Comparison of ENCODE assay signal across 11 cellular contexts in the genomic region with DNA sequence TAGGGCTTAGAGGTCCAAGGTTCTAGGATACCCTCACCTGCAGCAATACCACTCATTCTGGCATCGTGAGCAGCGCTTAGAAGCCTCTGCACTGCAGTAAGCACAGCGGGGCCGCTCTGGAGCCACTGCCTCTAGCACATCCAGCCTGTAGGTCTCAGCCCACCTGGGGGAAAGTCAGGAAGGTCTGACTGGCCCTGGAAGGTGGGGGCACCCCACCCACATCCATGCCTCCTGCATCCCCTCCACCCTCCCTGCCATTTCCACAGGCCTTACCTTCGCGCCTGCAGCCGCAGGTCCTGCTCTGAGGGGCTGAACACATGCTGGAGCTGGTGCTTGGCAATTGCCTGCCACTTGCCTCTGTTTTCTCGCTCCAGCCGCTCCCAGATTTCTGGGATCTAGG.
DNase-seq lines count a peak whose midpoint lies in the region; ATAC-seq lines count a peak whose summit lies in the region.
"Had no signal": no experiment of that assay in that cellular context is flagged by ENCODE, and none has a peak within 500 bp of the region (broad histone marks: within the 10 kb centered on the region; RNA-seq: fewer than 3 reads in every experiment).

No MANE protein-coding gene starts in this region.

- no peaks in the 10 kb centered on the region for H3K9me3 Mint-ChIP-seq in T-helper 2 cell treated with Interferon-gamma antibody and Interleukin-4, amounts not matched to agents 5 μg/mL and 100 μg/mL, for 36 hours
- H3K9me3 Mint-ChIP-seq in stimulated activated naive CD8-positive, alpha-beta T cell treated with anti-CD3 and anti-CD28 coated beads, Interleukin-15, amount 100 ng/mL, for 72 hours, result no peaks in the 10 kb centered on the region

- peaks cover 41% of the 10 kb centered on the region for H3K4me1 Mint-ChIP-seq in T-helper 2 cell treated with Interferon-gamma antibody and Interleukin-4, amounts not matched to agents 5 μg/mL and 100 μg/mL, for 36 hours (ENCODE audit: low read depth)
- peaks cover 66% of the 10 kb centered on the region for H3K4me1 Mint-ChIP-seq in stimulated activated naive CD8-positive, alpha-beta T cell treated with anti-CD3 and anti-CD28 coated beads, Interleukin-15, amount 100 ng/mL, for 72 hours

- H3K4me3 ChIP-seq in iPS-15b (ENCODE audit: low read depth, low read length), result peak overlapping the region; percentile 58
- H3K4me3 ChIP-seq: cardiac muscle cell, HAP-1 had no signal

- peak overlapping the region; percentile 86 for H3K4me3 Mint-ChIP-seq in T-helper 2 cell treated with Interferon-gamma antibody and Interleukin-4, amounts not matched to agents 5 μg/mL and 100 μg/mL, for 36 hours
- peak overlapping the region; percentile 88 to 91 for H3K4me3 Mint-ChIP-seq in stimulated activated naive CD8-positive, alpha-beta T cell treated with anti-CD3 and anti-CD28 coated beads, Interleukin-15, amount 100 ng/mL, for 72 hours

- peak overlapping the region; percentile 94 for H3K27ac Mint-ChIP-seq in T-helper 2 cell treated with Interferon-gamma antibody and Interleukin-4, amounts not matched to agents 5 μg/mL and 100 μg/mL, for 36 hours
- peak overlapping the region in 1 of 2 donors; percentile 8 for H3K27ac Mint-ChIP-seq in stimulated activated naive CD8-positive, alpha-beta T cell treated with anti-CD3 and anti-CD28 coated beads, Interleukin-15, amount 100 ng/mL, for 72 hours

- no peaks in the 10 kb centered on the region for H3K9me3 ChIP-seq in iPS-15b (ENCODE audit: control insufficient read depth, insufficient read depth, low read length)
- H3K9me3 ChIP-seq: HAP-1 had no signal

- H3K9ac ChIP-seq in iPS-15b (ENCODE audit: low read depth, low read length), result no peak overlapping the region

- peaks cover 3% of the 10 kb centered on the region for H3K4me1 ChIP-seq in iPS-15b (ENCODE audit: control insufficient read depth, insufficient read depth, low read length)

- H3K27me3 Mint-ChIP-seq in T-helper 2 cell treated with Interferon-gamma antibody and Interleukin-4, amounts not matched to agents 5 μg/mL and 100 μg/mL, for 36 hours (ENCODE audit: low read depth), result no peaks in the 10 kb centered on the region
- H3K27me3 Mint-ChIP-seq in stimulated activated naive CD8-positive, alpha-beta T cell treated with anti-CD3 and anti-CD28 coated beads, Interleukin-15, amount 100 ng/mL, for 72 hours, result no peaks in the 10 kb centered on the region

- H3K36me3 ChIP-seq in iPS-15b (ENCODE audit: control insufficient read depth, insufficient read depth, low read length), result no peaks in the 10 kb centered on the region
- H3K36me3 ChIP-seq: cardiac muscle cell had no signal

- peaks cover 77% of the 10 kb centered on the region for H3K27me3 ChIP-seq in iPS-15b (ENCODE audit: control insufficient read depth, insufficient read depth, low read length)

- no peak for ATAC-seq in stimulated activated naive CD8-positive, alpha-beta T cell treated with anti-CD3 and anti-CD28 coated beads, Interleukin-15, amount 100 ng/mL, for 72 hours
- ATAC-seq in GM21390 (IDR thresholded peaks at IDR 0.05; ENCODE audit: unreplicated experiment) (no peak), HG03571 (IDR thresholded peaks at IDR 0.05; ENCODE audit: unreplicated experiment) (no peak)

- peaks cover 32% of the 10 kb centered on the region for H3K36me3 Mint-ChIP-seq in T-helper 2 cell treated with Interferon-gamma antibody and Interleukin-4, amounts not matched to agents 5 μg/mL and 100 μg/mL, for 36 hours (ENCODE audit: low read depth)

- peak; percentile 72 for DNase-seq in activated CD8-positive, alpha-beta memory T cell treated with anti-CD3 and anti-CD28 coated beads for 24 hours
- DNase-seq in activated CD8-positive, alpha-beta memory T cell treated with anti-CD3 and anti-CD28 coated beads, Interleukin-2, amount 50 U/mL, for 4 hours, result no peak
- no peak for DNase-seq in T-helper 2 cell treated with Interferon-gamma antibody and Interleukin-4, amounts not matched to agents 5 μg/mL and 100 μg/mL, for 36 hours (ENCODE audit: low spot score)
- no peak for DNase-seq in stimulated activated naive CD8-positive, alpha-beta T cell treated with anti-CD3 and anti-CD28 coated beads, Interleukin-15, amount 100 ng/mL, for 72 hours
- DNase-seq in NCI-H187 (lab: John Stamatoyannopoulos, UW), result no peak
- DNase-seq: NCI-H524 treated with DMSO at 0.1 percent for 48 hours had no signal
